In genomic region chr3:129705274-129705673, GRCh38 we compare ENCODE assay signal across 13 cellular contexts.
DNase-seq lines count a peak whose midpoint lies in the region; ATAC-seq, FAIRE-seq and TF ChIP-seq lines count a peak whose summit lies in the region.
"Had no signal": no experiment of that assay in that cellular context is flagged by ENCODE, and none has a peak within 500 bp of the region (broad histone marks: within the 10 kb centered on the region; RNA-seq: fewer than 3 reads in every experiment).

No MANE protein-coding gene starts in this region.

- no peaks in the 10 kb centered on the region for H3K79me1 ChIP-seq in H9 (ENCODE audit: insufficient read depth, low read depth, low read length, poor library complexity, severe bottlenecking)

- H3K4ac ChIP-seq in H9 (ENCODE audit: low read depth, low read length), result no peak overlapping the region

- ATAC-seq in HG03457 (IDR thresholded peaks at IDR 0.05; ENCODE audit: unreplicated experiment), result no peak

- whole genome bisulfite sequencing in H9 (ENCODE audit: extremely low coverage, insufficient read length, low lambda C conversion rate), result no CpG with 5 or more reads among the region's 3 CpGs

- H2AFZ ChIP-seq in H9 (ENCODE audit: low read length) (no peak overlapping the region), astrocyte (ENCODE audit: low read depth, low read length) (no peak overlapping the region), neural progenitor cell (replicated peaks) (no peak overlapping the region)

- H3K56ac ChIP-seq in H9 (ENCODE audit: insufficient read length, low read depth, low read length), result no peak overlapping the region

- H3K23ac ChIP-seq in H9 (ENCODE audit: insufficient read length, low read depth, low read length), result no peak overlapping the region

- no peaks in the 10 kb centered on the region for H3K9me3 ChIP-seq in H9 (ENCODE audit: control insufficient read depth, low read depth, low read length)
- no peaks in the 10 kb centered on the region for H3K9me3 ChIP-seq in astrocyte (ENCODE audit: insufficient read depth, low read depth, low read length)
- no peaks in the 10 kb centered on the region for H3K9me3 ChIP-seq in neural progenitor cell (ENCODE audit: low read depth)
- H3K9me3 ChIP-seq: BLaER1 treated with 17β-estradiol and CSF1 and Interleukin-3, amounts not matched to agents 10 nM and 100 nM had no signal

- no peak overlapping the region for H3K14ac ChIP-seq in H9 (ENCODE audit: insufficient read depth, low read length)

- no peak overlapping the region for H4K5ac ChIP-seq in H9 (ENCODE audit: insufficient read length, low read depth, low read length)

- no peaks in the 10 kb centered on the region for H3K23me2 ChIP-seq in H9 (ENCODE audit: insufficient read length, low read depth, low read length, poor library complexity, severe bottlenecking)

- no peak overlapping the region for H2BK15ac ChIP-seq in H9 (ENCODE audit: low read depth, low read length)

- no peak overlapping the region for H2AK5ac ChIP-seq in H9 (ENCODE audit: insufficient read length, low read length)

- no peaks in the 10 kb centered on the region for H3K79me2 ChIP-seq in H9 (ENCODE audit: insufficient read depth, low read length)
- peaks cover 6% of the 10 kb centered on the region for H3K79me2 ChIP-seq in astrocyte (ENCODE audit: insufficient read depth, low read length)
- H3K79me2 ChIP-seq in neural progenitor cell (ENCODE audit: low read depth), result no peaks in the 10 kb centered on the region

- H3F3A ChIP-seq in neural progenitor cell (ENCODE audit: low read depth), result peaks cover 46% of the 10 kb centered on the region

- H3K4me2 ChIP-seq in H9 (ENCODE audit: insufficient read depth, insufficient read length, low read length) (no peak overlapping the region), astrocyte (ENCODE audit: low read length) (no peak overlapping the region), neural progenitor cell (no peak overlapping the region)
- H3K4me2 ChIP-seq: BLaER1 treated with 17β-estradiol and CSF1 and Interleukin-3, amounts not matched to agents 10 nM and 100 nM had no signal

- H2BK12ac ChIP-seq in H9 (ENCODE audit: insufficient read length, low read depth, low read length), result no peak overlapping the region

- H3K36me3 ChIP-seq in astrocyte (ENCODE audit: insufficient read depth, low read length), result no peaks in the 10 kb centered on the region
- H3K36me3 ChIP-seq in neural progenitor cell, result no peaks in the 10 kb centered on the region

- no peak overlapping the region for H4K91ac ChIP-seq in H9 (ENCODE audit: insufficient read length, low read depth, low read length)

- H4K8ac ChIP-seq in H9 (replicated peaks; ENCODE audit: insufficient read length, low read depth, low read length), result no peak overlapping the region

- H3K27ac Mint-ChIP-seq in activated T-cell treated with anti-CD3 and anti-CD28 coated beads, Interleukin-2, amount 50 U/mL, for 24 hours, result peak overlapping the region; percentile 68
- H3K27ac Mint-ChIP-seq in H9 (peak overlapping the region; percentile 17 to 40 (median 37); a peak in 3 of 7 replicates), astrocyte (ENCODE audit: unreplicated experiment) (peak overlapping the region; percentile 19), neural progenitor cell (peak overlapping the region; percentile 51)
- no peak overlapping the region for H3K27ac Mint-ChIP-seq in activated T-helper 1 cell treated with anti-CD3 and anti-CD28 coated beads, Interleukin-12 subunit alpha, Interleukin-12 subunit beta, Interleukin-2, Interleukin-4 antibody, amounts not matched to agents 30 ng/mL and 10 ng/mL and 1 ng/mL, durations not matched to agents 14 hours and 24 hours and 36 hours
- H3K27ac Mint-ChIP-seq: CD4-positive, CD25-positive, alpha-beta regulatory T cell had no signal

- no peak overlapping the region for H3K4me3 ChIP-seq in astrocyte (ENCODE audit: insufficient read depth, low read depth, low read length)
- no peak overlapping the region for H3K4me3 ChIP-seq in neural progenitor cell
- H3K4me3 ChIP-seq: BLaER1 treated with 17β-estradiol and CSF1 and Interleukin-3, amounts not matched to agents 10 nM and 100 nM had no signal

- H3K4me1 ChIP-seq in H9 (ENCODE audit: insufficient read depth, low read length) (no peaks in the 10 kb centered on the region), astrocyte (ENCODE audit: insufficient read depth, low read length) (no peaks in the 10 kb centered on the region), neural progenitor cell (peaks cover 28% of the 10 kb centered on the region)

- H4K20me1 ChIP-seq in H9 (ENCODE audit: control insufficient read depth, insufficient read depth, insufficient read length) (no peaks in the 10 kb centered on the region), astrocyte (ENCODE audit: insufficient read depth, low read length) (peaks cover 12% of the 10 kb centered on the region), neural progenitor cell (ENCODE audit: low read depth) (peaks cover 17% of the 10 kb centered on the region)

- no peak overlapping the region for H3T11ph ChIP-seq in H9 (ENCODE audit: low read length)

- no peaks in the 10 kb centered on the region for H3K27me3 Mint-ChIP-seq in activated T-cell treated with anti-CD3 and anti-CD28 coated beads, Interleukin-2, amount 50 U/mL, for 24 hours
- H3K27me3 Mint-ChIP-seq in H9 (ENCODE audit: low read depth) (no peaks in the 10 kb centered on the region), astrocyte (ENCODE audit: low read depth, unreplicated experiment) (no peaks in the 10 kb centered on the region), neural progenitor cell (ENCODE audit: insufficient read depth, low read depth) (no peaks in the 10 kb centered on the region)
- H3K27me3 Mint-ChIP-seq in activated T-helper 1 cell treated with anti-CD3 and anti-CD28 coated beads, Interleukin-12 subunit alpha, Interleukin-12 subunit beta, Interleukin-2, Interleukin-4 antibody, amounts not matched to agents 30 ng/mL and 10 ng/mL and 1 ng/mL, durations not matched to agents 14 hours and 24 hours and 36 hours (ENCODE audit: insufficient read depth), result no peaks in the 10 kb centered on the region
- H3K27me3 Mint-ChIP-seq: CD4-positive, CD25-positive, alpha-beta regulatory T cell had no signal

- TF ChIP-seq CTCF in H9 (conservative IDR thresholded peaks at IDR 0.05) (no peak), astrocyte (IDR thresholded peaks at IDR 0.05; ENCODE audit: insufficient read depth, low read depth, low read length) (no peak), neural progenitor cell (IDR thresholded peaks at IDR 0.05) (no peak)

- H3K27ac ChIP-seq in H9 (ENCODE audit: insufficient read length, low read depth, low read length) (no peak overlapping the region), astrocyte (ENCODE audit: low read depth, low read length) (no peak overlapping the region), neural progenitor cell (no peak overlapping the region)
- H3K27ac ChIP-seq: BLaER1 treated with 17β-estradiol and CSF1 and Interleukin-3, amounts not matched to agents 10 nM and 100 nM had no signal

- H3K9me3 Mint-ChIP-seq in activated T-cell treated with anti-CD3 and anti-CD28 coated beads, Interleukin-2, amount 50 U/mL, for 24 hours, result no peaks in the 10 kb centered on the region
- H3K9me3 Mint-ChIP-seq in H9 (no peaks in the 10 kb centered on the region; a peak in 1 of 5 replicates), astrocyte (ENCODE audit: unreplicated experiment) (no peaks in the 10 kb centered on the region), neural progenitor cell (no peaks in the 10 kb centered on the region)
- no peaks in the 10 kb centered on the region for H3K9me3 Mint-ChIP-seq in activated T-helper 1 cell treated with anti-CD3 and anti-CD28 coated beads, Interleukin-12 subunit alpha, Interleukin-12 subunit beta, Interleukin-2, Interleukin-4 antibody, amounts not matched to agents 30 ng/mL and 10 ng/mL and 1 ng/mL, durations not matched to agents 14 hours and 24 hours and 36 hours
- H3K9me3 Mint-ChIP-seq: CD4-positive, CD25-positive, alpha-beta regulatory T cell had no signal

- no peak for DNase-seq in activated T-cell treated with anti-CD3 and anti-CD28 coated beads, Interleukin-2, amount 50 U/mL, for 24 hours
- DNase-seq in activated T-cell treated with anti-CD3 and anti-CD28 coated beads, Interleukin-2, amount 50 U/mL, for 1 hour, result no peak
- DNase-seq in H9, result no peak
- DNase-seq in astrocyte (ENCODE audit: low read depth), result no peak
- no peak for DNase-seq in neural progenitor cell (ENCODE audit: low spot score)
- no peak for DNase-seq in activated T-helper 1 cell treated with anti-CD3 and anti-CD28 coated beads, Interleukin-12 subunit alpha, Interleukin-12 subunit beta, Interleukin-2, Interleukin-4 antibody, amounts not matched to agents 30 ng/mL and 10 ng/mL and 1 ng/mL, durations not matched to agents 14 hours and 24 hours and 36 hours (ENCODE audit: low spot score)
- DNase-seq: ACHN; Calu3; CD4-positive, CD25-positive, alpha-beta regulatory T cell; DMS 273 treated with DMSO at 0.1 percent for 48 hours had no signal

- H3K4me3 Mint-ChIP-seq in activated T-cell treated with anti-CD3 and anti-CD28 coated beads, Interleukin-2, amount 50 U/mL, for 24 hours, result no peak overlapping the region
- H3K4me3 Mint-ChIP-seq in H9, result no peak overlapping the region
- H3K4me3 Mint-ChIP-seq in astrocyte (ENCODE audit: unreplicated experiment), result no peak overlapping the region
- H3K4me3 Mint-ChIP-seq in neural progenitor cell, result no peak overlapping the region
- no peak overlapping the region for H3K4me3 Mint-ChIP-seq in activated T-helper 1 cell treated with anti-CD3 and anti-CD28 coated beads, Interleukin-12 subunit alpha, Interleukin-12 subunit beta, Interleukin-2, Interleukin-4 antibody, amounts not matched to agents 30 ng/mL and 10 ng/mL and 1 ng/mL, durations not matched to agents 14 hours and 24 hours and 36 hours
- H3K4me3 Mint-ChIP-seq: CD4-positive, CD25-positive, alpha-beta regulatory T cell had no signal

- H3K27me3 ChIP-seq in H9 (ENCODE audit: insufficient read depth, low read length) (no peaks in the 10 kb centered on the region), astrocyte (ENCODE audit: insufficient read depth, low read length) (no peaks in the 10 kb centered on the region), neural progenitor cell (no peaks in the 10 kb centered on the region)
- H3K27me3 ChIP-seq: BLaER1 treated with 17β-estradiol and CSF1 and Interleukin-3, amounts not matched to agents 10 nM and 100 nM had no signal

- no peak overlapping the region for H3K18ac ChIP-seq in H9 (ENCODE audit: insufficient read length, low read depth, low read length)

- FAIRE-seq in astrocyte (lab: Jason Lieb, UNC), result no peak
- FAIRE-seq: GM18507 had no signal

- H2BK120ac ChIP-seq in H9 (ENCODE audit: low read depth, low read length, poor library complexity, severe bottlenecking), result no peak overlapping the region

- H3K4me1 Mint-ChIP-seq in activated T-cell treated with anti-CD3 and anti-CD28 coated beads, Interleukin-2, amount 50 U/mL, for 24 hours (ENCODE audit: low read depth), result peaks cover 13% of the 10 kb centered on the region
- peaks cover 12 to 23% of the 10 kb centered on the region in 2 experiments for H3K4me1 Mint-ChIP-seq in H9
- peaks cover 24% of the 10 kb centered on the region for H3K4me1 Mint-ChIP-seq in astrocyte (ENCODE audit: low read depth, unreplicated experiment)
- H3K4me1 Mint-ChIP-seq in neural progenitor cell, result peaks cover 12% of the 10 kb centered on the region
- no peaks in the 10 kb centered on the region for H3K4me1 Mint-ChIP-seq in activated T-helper 1 cell treated with anti-CD3 and anti-CD28 coated beads, Interleukin-12 subunit alpha, Interleukin-12 subunit beta, Interleukin-2, Interleukin-4 antibody, amounts not matched to agents 30 ng/mL and 10 ng/mL and 1 ng/mL, durations not matched to agents 14 hours and 24 hours and 36 hours (ENCODE audit: low read depth)

- no peaks in the 10 kb centered on the region for H3K36me3 Mint-ChIP-seq in activated T-cell treated with anti-CD3 and anti-CD28 coated beads, Interleukin-2, amount 50 U/mL, for 24 hours (ENCODE audit: low read depth)
- no peaks in the 10 kb centered on the region for H3K36me3 Mint-ChIP-seq in H9 (ENCODE audit: insufficient read depth in 1 of 3, low read depth in 3 of 3)
- peaks cover 6% of the 10 kb centered on the region for H3K36me3 Mint-ChIP-seq in astrocyte (ENCODE audit: low read depth, unreplicated experiment)
- H3K36me3 Mint-ChIP-seq in neural progenitor cell, result peaks cover 3% of the 10 kb centered on the region
- no peaks in the 10 kb centered on the region for H3K36me3 Mint-ChIP-seq in activated T-helper 1 cell treated with anti-CD3 and anti-CD28 coated beads, Interleukin-12 subunit alpha, Interleukin-12 subunit beta, Interleukin-2, Interleukin-4 antibody, amounts not matched to agents 30 ng/mL and 10 ng/mL and 1 ng/mL, durations not matched to agents 14 hours and 24 hours and 36 hours (ENCODE audit: low read depth)
- H3K36me3 Mint-ChIP-seq: CD4-positive, CD25-positive, alpha-beta regulatory T cell had no signal

- H3K9ac ChIP-seq in H9 (ENCODE audit: extremely low read depth, insufficient read length, low read length) (no peak overlapping the region), astrocyte (ENCODE audit: low read length) (no peak overlapping the region), neural progenitor cell (no peak overlapping the region)
- H3K9ac ChIP-seq: BLaER1 treated with 17β-estradiol and CSF1 and Interleukin-3, amounts not matched to agents 10 nM and 100 nM had no signal

- intact Hi-C loops in activated T-helper 1 cell treated with anti-CD3 and anti-CD28 coated beads, Interleukin-12 subunit alpha, Interleukin-12 subunit beta, Interleukin-2, Interleukin-4 antibody, amounts not matched to agents 30 ng/mL and 10 ng/mL and 1 ng/mL, durations not matched to agents 14 hours and 24 hours and 36 hours (cut with micrococcal nuclease), result no loop called here

- no peak overlapping the region for H2BK5ac ChIP-seq in H9 (ENCODE audit: insufficient read length, low read length)

- H2BK20ac ChIP-seq in H9 (ENCODE audit: low read depth, low read length, poor library complexity, severe bottlenecking), result no peak overlapping the region
